In genomic region chr16:23148166-23148512, GRCh38 we compare ENCODE assay signal across 8 cellular contexts. TPM values are rescaled to one million over a fixed set of nuclear protein-coding genes. Genes with fewer than 3 reads are reported as not detected.
DNase-seq lines count a peak whose midpoint lies in the region; ATAC-seq and TF ChIP-seq lines count a peak whose summit lies in the region.

No MANE protein-coding gene starts in this region.

- H3K27me3 ChIP-seq in left ventricle myocardium inferior (ENCODE audit: low read depth), result no peaks in the 10 kb centered on the region
- no peaks in the 10 kb centered on the region for H3K27me3 ChIP-seq in brain microvascular endothelial cell (replicated peaks)

- H3K4me3 ChIP-seq in left ventricle myocardium inferior (peak overlapping the region; percentile 78), brain microvascular endothelial cell (ENCODE audit: low read depth, low read length) (peak overlapping the region; percentile 71), mesodermal cell (ENCODE audit: extremely low read depth, insufficient read depth, low read length, poor library complexity, severe bottlenecking) (peak overlapping the region; percentile 68)

- peak overlapping the region; percentile 97 for H3K27ac ChIP-seq in left ventricle myocardium inferior (replicated peaks)
- no peak overlapping the region for H3K27ac ChIP-seq in brain microvascular endothelial cell
- no peak overlapping the region for H3K27ac ChIP-seq in mesodermal cell (ENCODE audit: low read depth, low read length, severe bottlenecking)

- DNase-seq in left ventricle myocardium inferior, result no peak
- no peak for DNase-seq in Right ventricle myocardium superior
- no peak for DNase-seq in brain microvascular endothelial cell
- DNase-seq in Kasumi-1 (lab: John Stamatoyannopoulos, UW), result no peak
- no peak for DNase-seq in sciatic nerve (ENCODE audit: low spot score)
- no peak for DNase-seq in left lobe of liver (ENCODE audit: low spot score)

- H3K36me3 ChIP-seq in left ventricle myocardium inferior, result no peaks in the 10 kb centered on the region
- H3K36me3 ChIP-seq in brain microvascular endothelial cell (replicated peaks), result no peaks in the 10 kb centered on the region
- peaks cover 2% of the 10 kb centered on the region for H3K36me3 ChIP-seq in mesodermal cell (ENCODE audit: control insufficient read depth, insufficient read depth, low read length)

- H3K4me1 ChIP-seq in left ventricle myocardium inferior (peaks cover 55% of the 10 kb centered on the region), mesodermal cell (ENCODE audit: control insufficient read depth, insufficient read depth, low read length, poor library complexity, severe bottlenecking) (peaks cover 10% of the 10 kb centered on the region)

- 56% methylated on average over 4 to 5 of the region's 7 CpGs for WGBS in mesodermal cell (ENCODE audit: insufficient coverage in 2 of 2), 2 experiments

- intact Hi-C loops in left ventricle myocardium inferior (cut with micrococcal nuclease) (loop anchor here (10.0 kb wide), 1 partner anchor 73 kb away; no protein-coding TSS in a partner anchor), Right ventricle myocardium superior (cut with DNase I) (loop anchor here (5.0 kb wide), 1 partner anchor 76 kb away; no protein-coding TSS in a partner anchor), sciatic nerve (cut with DNase I) (no loop called here)

- TF ChIP-seq CTCF in left ventricle myocardium inferior (IDR thresholded peaks at IDR 0.05; ENCODE audit: borderline replicate concordance) (no peak), brain microvascular endothelial cell (IDR thresholded peaks at IDR 0.05; ENCODE audit: low read depth, low read length, missing control alignments) (no peak)

- in situ Hi-C loops in brain microvascular endothelial cell (cut with HindIII; ENCODE audit: low pct_ligation_motif_present, low sequenced_read_pairs), result no loop called here

- H3K9me3 ChIP-seq in left ventricle myocardium inferior (replicated peaks) (no peaks in the 10 kb centered on the region), mesodermal cell (ENCODE audit: control insufficient read depth, low read length) (no peaks in the 10 kb centered on the region)

- ATAC-seq in Right ventricle myocardium superior (ENCODE audit: poor library complexity), result no peak
- no peak for ATAC-seq in sciatic nerve
- no peak for ATAC-seq in HG03460 (IDR thresholded peaks at IDR 0.05; ENCODE audit: unreplicated experiment)
- ATAC-seq in left lobe of liver, result no peak

RNA-seq across cellular contexts. Expression of gene USP31, which starts 1.1 kb away (rescaled TPM):
- 28.2 TPM for total RNA-seq in left ventricle myocardium inferior
- 25.7 TPM for total RNA-seq in Right ventricle myocardium superior
- polyA plus RNA-seq in mesodermal cell (2013, experiment 1 of 2), result 6.5 TPM
- polyA plus RNA-seq in mesodermal cell (2013, experiment 2 of 2), result 6.4 TPM
- total RNA-seq in sciatic nerve, result 11.8 TPM
- total RNA-seq in left lobe of liver, result 10.1 TPM

RNA-seq across cellular contexts. Expression of gene SCNN1G, which starts 34.4 kb away (rescaled TPM):
- not detected for total RNA-seq in left ventricle myocardium inferior
- total RNA-seq in Right ventricle myocardium superior, result 0.13 TPM
- not detected for polyA plus RNA-seq in mesodermal cell (2013, experiment 1 of 2)
- polyA plus RNA-seq in mesodermal cell (2013, experiment 2 of 2), result not detected
- total RNA-seq in sciatic nerve, result not detected
- total RNA-seq in left lobe of liver, result not detected
